Comparison of ENCODE assay signal across 8 cellular contexts in genomic region chr7:66627876-66628360, GRCh38. TPM values are rescaled to one million over a fixed set of nuclear protein-coding genes. Genes with fewer than 3 reads are reported as not detected.
DNase-seq lines count a peak whose midpoint lies in the region; ATAC-seq lines count a peak whose summit lies in the region.

No MANE protein-coding gene starts in this region.

- peak; percentile 3 for ATAC-seq in HG03378 (IDR thresholded peaks at IDR 0.05; ENCODE audit: unreplicated experiment)

- no peak for DNase-seq in activated T-cell treated with anti-CD3 and anti-CD28 coated beads, Interleukin-2, amount 50 U/mL, for 24 hours
- DNase-seq in activated T-cell treated with anti-CD3 and anti-CD28 coated beads for 4 hours (no peak), immature natural killer cell (peak in 1 of 3 donors; percentile 40), NCI-H1694 (lab: John Stamatoyannopoulos, UW) (no peak), NCI-H146 (lab: John Stamatoyannopoulos, UW) (no peak)

- no peaks in the 10 kb centered on the region for H3K9me3 ChIP-seq in stomach smooth muscle (ENCODE audit: control insufficient read depth in 2 of 2, low read length in 2 of 2)

- peak overlapping the region; percentile 88 for H3K4me3 Mint-ChIP-seq in activated T-cell treated with anti-CD3 and anti-CD28 coated beads, Interleukin-2, amount 50 U/mL, for 24 hours
- peak overlapping the region; percentile 91 to 95 (median 93) for H3K4me3 Mint-ChIP-seq in immature natural killer cell

- H3K4me1 ChIP-seq in stomach smooth muscle (ENCODE audit: control insufficient read depth, insufficient read depth, low read length) = peaks cover 25% of the 10 kb centered on the region

- WGBS in adipose tissue, 3 donors = 0 to 1% (median 1%) methylated on average over 18 of the region's 18 CpGs

- H3K27me3 ChIP-seq in stomach smooth muscle (ENCODE audit: control insufficient read depth in 1 of 2, insufficient read depth in 2 of 2, low read length in 2 of 2) = no peaks in the 10 kb centered on the region

- peak overlapping the region; percentile 92 for H3K27ac Mint-ChIP-seq in activated T-cell treated with anti-CD3 and anti-CD28 coated beads, Interleukin-2, amount 50 U/mL, for 24 hours
- peak overlapping the region; percentile 95 to 98 (median 96) for H3K27ac Mint-ChIP-seq in immature natural killer cell

- no peaks in the 10 kb centered on the region for H3K27me3 Mint-ChIP-seq in activated T-cell treated with anti-CD3 and anti-CD28 coated beads, Interleukin-2, amount 50 U/mL, for 24 hours
- peaks cover 8 to 19% (median 8%) of the 10 kb centered on the region in 3 donors for H3K27me3 Mint-ChIP-seq in immature natural killer cell (ENCODE audit: low read depth in 3 of 3)

- peak overlapping the region; percentile 88 to 99 for H3K9ac ChIP-seq in stomach smooth muscle (ENCODE audit: low read length in 2 of 2)

- no peaks in the 10 kb centered on the region for H3K9me3 Mint-ChIP-seq in activated T-cell treated with anti-CD3 and anti-CD28 coated beads, Interleukin-2, amount 50 U/mL, for 24 hours
- H3K9me3 Mint-ChIP-seq in immature natural killer cell = no peaks in the 10 kb centered on the region

- H3K27ac ChIP-seq in adipose tissue (ENCODE audit: low read depth, low read length) (peak overlapping the region; percentile 71), stomach smooth muscle (ENCODE audit: low read length) (peak overlapping the region; percentile 100)

- peak overlapping the region; percentile 88 to 91 for H3K4me3 ChIP-seq in stomach smooth muscle (ENCODE audit: low read length in 2 of 2)

- no peaks in the 10 kb centered on the region for H3K36me3 ChIP-seq in stomach smooth muscle (ENCODE audit: control insufficient read depth in 2 of 2, insufficient read depth in 2 of 2, low read length in 2 of 2)

- H3K4me1 Mint-ChIP-seq in activated T-cell treated with anti-CD3 and anti-CD28 coated beads, Interleukin-2, amount 50 U/mL, for 24 hours (ENCODE audit: low read depth) = peaks cover 42% of the 10 kb centered on the region
- peaks cover 42 to 43% of the 10 kb centered on the region in 2 donors for H3K4me1 Mint-ChIP-seq in immature natural killer cell

- H3K36me3 Mint-ChIP-seq in activated T-cell treated with anti-CD3 and anti-CD28 coated beads, Interleukin-2, amount 50 U/mL, for 24 hours (ENCODE audit: low read depth) = peaks cover 5% of the 10 kb centered on the region
- peaks cover 0 to 6% (median 0%) of the 10 kb centered on the region in 3 donors for H3K36me3 Mint-ChIP-seq in immature natural killer cell

RNA-seq across cellular contexts. Expression of gene KCTD7, which starts 0.8 kb away (rescaled TPM):
- polyA plus RNA-seq in adipose tissue (1 to 10 TPM; 2.7 to 8.1 (median 4.3) TPM), immature natural killer cell (10 to 100 TPM in 1 of 3 donors, 1 to 10 TPM in 2; 4.4 to 20.7 (median 7.5) TPM)
